2 cellular contexts compared by ENCODE assay signal in the genomic region with DNA sequence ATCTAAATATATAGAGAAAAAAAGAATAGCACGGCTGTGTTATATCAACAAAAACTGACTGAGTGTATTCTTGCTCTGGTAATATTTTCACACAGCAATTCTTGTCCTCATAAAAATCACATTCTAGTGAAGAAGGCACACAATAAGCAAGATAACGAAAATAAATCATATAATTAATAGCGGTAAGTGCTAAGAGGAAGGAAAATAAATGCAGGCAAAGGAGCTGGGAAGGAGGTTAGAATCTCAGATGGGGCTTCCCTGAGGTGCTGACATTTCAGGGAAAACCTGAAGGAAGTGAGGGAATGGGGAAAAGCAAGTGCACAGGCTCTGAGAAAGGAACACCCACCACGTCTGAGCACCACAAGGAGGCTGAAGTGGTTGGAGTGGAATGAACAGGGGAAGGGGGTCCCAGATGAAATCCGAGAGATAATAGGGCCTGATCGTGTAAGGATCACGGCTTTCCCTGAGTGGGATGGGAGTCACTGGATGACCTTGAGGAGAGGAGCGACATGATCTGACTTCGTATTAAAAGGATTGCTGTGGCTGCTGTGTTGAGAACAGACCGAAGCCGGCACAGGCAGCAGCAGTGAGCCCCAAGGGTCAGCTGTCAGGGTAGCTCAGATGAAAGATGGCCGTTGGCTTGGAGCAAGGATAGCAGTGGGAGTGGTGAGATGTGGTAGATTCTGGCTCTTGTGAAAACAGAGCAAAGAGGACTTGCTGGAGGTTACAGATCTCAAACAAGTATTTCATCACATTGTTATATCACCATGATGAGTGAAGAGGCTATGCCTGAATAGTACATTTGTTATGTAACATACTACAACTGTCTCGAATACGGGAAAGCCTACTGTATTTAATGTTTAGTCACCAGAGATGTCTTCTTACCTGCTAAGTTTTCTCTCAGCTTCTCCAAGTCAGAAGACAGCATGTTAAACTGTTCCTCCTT.
TF ChIP-seq lines count a peak whose summit lies in the region.

No MANE protein-coding gene starts in this region.

TF ChIP-seq in K562, 482 proteins besides CTCF, POLR2A, EP300 and RAD21 (continues in another document):
- TF ChIP-seq ZKSCAN8 (CRISPR knock-in tag; IDR thresholded peaks at IDR 0.05) (0 out of 2 replicates have a peak, but pooled peaks have one; percentile 51), SIX5 (IDR thresholded peaks at IDR 0.05; ENCODE audit: borderline replicate concordance in 1 of 2, insufficient read depth in 1 of 2, low read depth in 1 of 2, low read length in 2 of 2) (no peak), ZNF347 (CRISPR knock-in tag; IDR thresholded peaks at IDR 0.05; ENCODE audit: low read depth) (no peak), ATF1 (CRISPR knock-in tag; IDR thresholded peaks at IDR 0.05) (no peak), ATF1 (tag; IDR thresholded peaks at IDR 0.05) (no peak; the same call in 1 of the 2 replicates), RFX7 (CRISPR knock-in tag; IDR thresholded peaks at IDR 0.05) (no peak), ZNF668 (CRISPR knock-in tag; IDR thresholded peaks at IDR 0.05) (no peak), ZNF586 (CRISPR knock-in tag; conservative IDR thresholded peaks at IDR 0.05) (no peak), ZNF584 (CRISPR knock-in tag; IDR thresholded peaks at IDR 0.05; ENCODE audit: low read depth) (peak; percentile 83; the same call in 1 of the 2 replicates), SLC30A9 (CRISPR knock-in tag; IDR thresholded peaks at IDR 0.05) (no peak), NCOA6 (IDR thresholded peaks at IDR 0.05) (no peak)
- TF ChIP-seq, protein P1, sequence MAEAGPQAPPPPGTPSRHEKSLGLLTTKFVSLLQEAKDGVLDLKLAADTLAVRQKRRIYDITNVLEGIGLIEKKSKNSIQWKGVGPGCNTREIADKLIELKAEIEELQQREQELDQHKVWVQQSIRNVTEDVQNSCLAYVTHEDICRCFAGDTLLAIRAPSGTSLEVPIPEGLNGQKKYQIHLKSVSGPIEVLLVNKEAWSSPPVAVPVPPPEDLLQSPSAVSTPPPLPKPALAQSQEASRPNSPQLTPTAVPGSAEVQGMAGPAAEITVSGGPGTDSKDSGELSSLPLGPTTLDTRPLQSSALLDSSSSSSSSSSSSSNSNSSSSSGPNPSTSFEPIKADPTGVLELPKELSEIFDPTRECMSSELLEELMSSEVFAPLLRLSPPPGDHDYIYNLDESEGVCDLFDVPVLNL (CRISPR knock-in tag; IDR thresholded peaks at IDR 0.05; ENCODE audit: low read depth) = no peak
- TF ChIP-seq, protein P2, sequence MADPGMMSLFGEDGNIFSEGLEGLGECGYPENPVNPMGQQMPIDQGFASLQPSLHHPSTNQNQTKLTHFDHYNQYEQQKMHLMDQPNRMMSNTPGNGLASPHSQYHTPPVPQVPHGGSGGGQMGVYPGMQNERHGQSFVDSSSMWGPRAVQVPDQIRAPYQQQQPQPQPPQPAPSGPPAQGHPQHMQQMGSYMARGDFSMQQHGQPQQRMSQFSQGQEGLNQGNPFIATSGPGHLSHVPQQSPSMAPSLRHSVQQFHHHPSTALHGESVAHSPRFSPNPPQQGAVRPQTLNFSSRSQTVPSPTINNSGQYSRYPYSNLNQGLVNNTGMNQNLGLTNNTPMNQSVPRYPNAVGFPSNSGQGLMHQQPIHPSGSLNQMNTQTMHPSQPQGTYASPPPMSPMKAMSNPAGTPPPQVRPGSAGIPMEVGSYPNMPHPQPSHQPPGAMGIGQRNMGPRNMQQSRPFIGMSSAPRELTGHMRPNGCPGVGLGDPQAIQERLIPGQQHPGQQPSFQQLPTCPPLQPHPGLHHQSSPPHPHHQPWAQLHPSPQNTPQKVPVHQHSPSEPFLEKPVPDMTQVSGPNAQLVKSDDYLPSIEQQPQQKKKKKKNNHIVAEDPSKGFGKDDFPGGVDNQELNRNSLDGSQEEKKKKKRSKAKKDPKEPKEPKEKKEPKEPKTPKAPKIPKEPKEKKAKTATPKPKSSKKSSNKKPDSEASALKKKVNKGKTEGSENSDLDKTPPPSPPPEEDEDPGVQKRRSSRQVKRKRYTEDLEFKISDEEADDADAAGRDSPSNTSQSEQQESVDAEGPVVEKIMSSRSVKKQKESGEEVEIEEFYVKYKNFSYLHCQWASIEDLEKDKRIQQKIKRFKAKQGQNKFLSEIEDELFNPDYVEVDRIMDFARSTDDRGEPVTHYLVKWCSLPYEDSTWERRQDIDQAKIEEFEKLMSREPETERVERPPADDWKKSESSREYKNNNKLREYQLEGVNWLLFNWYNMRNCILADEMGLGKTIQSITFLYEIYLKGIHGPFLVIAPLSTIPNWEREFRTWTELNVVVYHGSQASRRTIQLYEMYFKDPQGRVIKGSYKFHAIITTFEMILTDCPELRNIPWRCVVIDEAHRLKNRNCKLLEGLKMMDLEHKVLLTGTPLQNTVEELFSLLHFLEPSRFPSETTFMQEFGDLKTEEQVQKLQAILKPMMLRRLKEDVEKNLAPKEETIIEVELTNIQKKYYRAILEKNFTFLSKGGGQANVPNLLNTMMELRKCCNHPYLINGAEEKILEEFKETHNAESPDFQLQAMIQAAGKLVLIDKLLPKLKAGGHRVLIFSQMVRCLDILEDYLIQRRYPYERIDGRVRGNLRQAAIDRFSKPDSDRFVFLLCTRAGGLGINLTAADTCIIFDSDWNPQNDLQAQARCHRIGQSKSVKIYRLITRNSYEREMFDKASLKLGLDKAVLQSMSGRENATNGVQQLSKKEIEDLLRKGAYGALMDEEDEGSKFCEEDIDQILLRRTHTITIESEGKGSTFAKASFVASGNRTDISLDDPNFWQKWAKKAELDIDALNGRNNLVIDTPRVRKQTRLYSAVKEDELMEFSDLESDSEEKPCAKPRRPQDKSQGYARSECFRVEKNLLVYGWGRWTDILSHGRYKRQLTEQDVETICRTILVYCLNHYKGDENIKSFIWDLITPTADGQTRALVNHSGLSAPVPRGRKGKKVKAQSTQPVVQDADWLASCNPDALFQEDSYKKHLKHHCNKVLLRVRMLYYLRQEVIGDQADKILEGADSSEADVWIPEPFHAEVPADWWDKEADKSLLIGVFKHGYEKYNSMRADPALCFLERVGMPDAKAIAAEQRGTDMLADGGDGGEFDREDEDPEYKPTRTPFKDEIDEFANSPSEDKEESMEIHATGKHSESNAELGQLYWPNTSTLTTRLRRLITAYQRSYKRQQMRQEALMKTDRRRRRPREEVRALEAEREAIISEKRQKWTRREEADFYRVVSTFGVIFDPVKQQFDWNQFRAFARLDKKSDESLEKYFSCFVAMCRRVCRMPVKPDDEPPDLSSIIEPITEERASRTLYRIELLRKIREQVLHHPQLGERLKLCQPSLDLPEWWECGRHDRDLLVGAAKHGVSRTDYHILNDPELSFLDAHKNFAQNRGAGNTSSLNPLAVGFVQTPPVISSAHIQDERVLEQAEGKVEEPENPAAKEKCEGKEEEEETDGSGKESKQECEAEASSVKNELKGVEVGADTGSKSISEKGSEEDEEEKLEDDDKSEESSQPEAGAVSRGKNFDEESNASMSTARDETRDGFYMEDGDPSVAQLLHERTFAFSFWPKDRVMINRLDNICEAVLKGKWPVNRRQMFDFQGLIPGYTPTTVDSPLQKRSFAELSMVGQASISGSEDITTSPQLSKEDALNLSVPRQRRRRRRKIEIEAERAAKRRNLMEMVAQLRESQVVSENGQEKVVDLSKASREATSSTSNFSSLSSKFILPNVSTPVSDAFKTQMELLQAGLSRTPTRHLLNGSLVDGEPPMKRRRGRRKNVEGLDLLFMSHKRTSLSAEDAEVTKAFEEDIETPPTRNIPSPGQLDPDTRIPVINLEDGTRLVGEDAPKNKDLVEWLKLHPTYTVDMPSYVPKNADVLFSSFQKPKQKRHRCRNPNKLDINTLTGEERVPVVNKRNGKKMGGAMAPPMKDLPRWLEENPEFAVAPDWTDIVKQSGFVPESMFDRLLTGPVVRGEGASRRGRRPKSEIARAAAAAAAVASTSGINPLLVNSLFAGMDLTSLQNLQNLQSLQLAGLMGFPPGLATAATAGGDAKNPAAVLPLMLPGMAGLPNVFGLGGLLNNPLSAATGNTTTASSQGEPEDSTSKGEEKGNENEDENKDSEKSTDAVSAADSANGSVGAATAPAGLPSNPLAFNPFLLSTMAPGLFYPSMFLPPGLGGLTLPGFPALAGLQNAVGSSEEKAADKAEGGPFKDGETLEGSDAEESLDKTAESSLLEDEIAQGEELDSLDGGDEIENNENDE (IDR thresholded peaks at IDR 0.05; ENCODE audit: low read depth, low read length) = no peak

TF ChIP-seq in SK-N-SH, 30 proteins besides CTCF, POLR2A, EP300 and RAD21:
- no peak for TF ChIP-seq TEAD4 (IDR thresholded peaks at IDR 0.05; ENCODE audit: borderline replicate concordance, insufficient read depth)
- no peak for TF ChIP-seq SIN3A (IDR thresholded peaks at IDR 0.05; ENCODE audit: borderline replicate concordance, low read depth, low read length)
- TF ChIP-seq, protein P3, sequence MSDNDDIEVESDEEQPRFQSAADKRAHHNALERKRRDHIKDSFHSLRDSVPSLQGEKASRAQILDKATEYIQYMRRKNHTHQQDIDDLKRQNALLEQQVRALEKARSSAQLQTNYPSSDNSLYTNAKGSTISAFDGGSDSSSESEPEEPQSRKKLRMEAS (IDR thresholded peaks at IDR 0.05; ENCODE audit: low read depth) = no peak
- TF ChIP-seq, protein P4, sequence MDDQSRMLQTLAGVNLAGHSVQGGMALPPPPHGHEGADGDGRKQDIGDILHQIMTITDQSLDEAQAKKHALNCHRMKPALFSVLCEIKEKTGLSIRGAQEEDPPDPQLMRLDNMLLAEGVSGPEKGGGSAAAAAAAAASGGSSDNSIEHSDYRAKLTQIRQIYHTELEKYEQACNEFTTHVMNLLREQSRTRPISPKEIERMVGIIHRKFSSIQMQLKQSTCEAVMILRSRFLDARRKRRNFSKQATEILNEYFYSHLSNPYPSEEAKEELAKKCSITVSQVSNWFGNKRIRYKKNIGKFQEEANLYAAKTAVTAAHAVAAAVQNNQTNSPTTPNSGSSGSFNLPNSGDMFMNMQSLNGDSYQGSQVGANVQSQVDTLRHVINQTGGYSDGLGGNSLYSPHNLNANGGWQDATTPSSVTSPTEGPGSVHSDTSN (IDR thresholded peaks at IDR 0.05) = no peak
- TF ChIP-seq, protein P5, sequence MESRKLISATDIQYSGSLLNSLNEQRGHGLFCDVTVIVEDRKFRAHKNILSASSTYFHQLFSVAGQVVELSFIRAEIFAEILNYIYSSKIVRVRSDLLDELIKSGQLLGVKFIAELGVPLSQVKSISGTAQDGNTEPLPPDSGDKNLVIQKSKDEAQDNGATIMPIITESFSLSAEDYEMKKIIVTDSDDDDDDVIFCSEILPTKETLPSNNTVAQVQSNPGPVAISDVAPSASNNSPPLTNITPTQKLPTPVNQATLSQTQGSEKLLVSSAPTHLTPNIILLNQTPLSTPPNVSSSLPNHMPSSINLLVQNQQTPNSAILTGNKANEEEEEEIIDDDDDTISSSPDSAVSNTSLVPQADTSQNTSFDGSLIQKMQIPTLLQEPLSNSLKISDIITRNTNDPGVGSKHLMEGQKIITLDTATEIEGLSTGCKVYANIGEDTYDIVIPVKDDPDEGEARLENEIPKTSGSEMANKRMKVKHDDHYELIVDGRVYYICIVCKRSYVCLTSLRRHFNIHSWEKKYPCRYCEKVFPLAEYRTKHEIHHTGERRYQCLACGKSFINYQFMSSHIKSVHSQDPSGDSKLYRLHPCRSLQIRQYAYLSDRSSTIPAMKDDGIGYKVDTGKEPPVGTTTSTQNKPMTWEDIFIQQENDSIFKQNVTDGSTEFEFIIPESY (IDR thresholded peaks at IDR 0.05; ENCODE audit: borderline replicate concordance, low read depth) = no peak
- no peak for TF ChIP-seq MXI1 (IDR thresholded peaks at IDR 0.05; ENCODE audit: low read depth, low read length)
TF ChIP-seq in SK-N-SH: peak in this region for 0.
